10 cellular contexts compared by ENCODE assay signal in the genomic region with DNA sequence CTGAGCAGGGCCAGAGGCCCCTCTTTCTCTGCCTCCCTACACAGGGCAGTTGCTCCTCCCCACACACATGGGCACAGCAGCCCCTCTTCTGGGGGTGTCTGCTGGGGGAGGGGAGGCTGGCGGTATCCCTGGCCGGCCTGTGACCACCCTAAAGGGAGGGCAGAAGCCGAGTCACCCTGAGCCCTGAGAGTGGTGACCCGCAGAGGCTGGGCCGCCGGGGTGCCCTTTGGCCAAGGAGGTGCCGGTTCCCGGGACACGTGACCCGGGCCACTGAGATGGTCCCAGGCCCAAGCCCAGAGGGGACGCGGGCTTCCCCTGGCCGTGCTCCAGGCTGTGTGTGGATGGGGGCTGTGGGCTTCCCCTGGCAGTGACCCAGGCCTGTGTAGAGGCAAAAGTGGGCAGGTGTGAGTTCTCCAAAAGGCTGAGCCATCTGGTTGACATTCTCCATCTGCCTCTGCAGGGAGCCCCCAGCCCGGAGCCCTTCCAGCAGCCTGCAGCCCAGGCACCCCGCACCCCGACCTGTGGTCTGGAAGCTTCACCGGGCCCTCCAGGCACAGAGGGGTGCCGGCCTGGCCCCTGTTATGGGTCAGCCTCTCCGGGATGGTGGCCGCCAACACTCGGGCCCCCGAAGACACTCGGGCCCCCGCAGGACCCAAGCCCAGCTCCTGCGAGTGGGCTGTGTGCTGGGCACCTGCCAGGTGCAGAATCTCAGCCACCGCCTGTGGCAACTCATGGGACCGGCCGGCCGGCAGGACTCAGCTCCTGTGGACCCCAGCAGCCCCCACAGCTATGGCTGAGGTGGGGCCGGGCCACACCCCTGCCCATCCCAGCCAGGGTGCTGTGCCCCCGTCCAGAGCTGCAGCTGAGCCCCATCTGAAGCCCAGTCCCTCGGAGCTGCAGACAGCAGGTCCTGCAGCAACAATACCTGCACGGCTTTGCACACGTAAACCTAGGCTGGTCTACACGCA. TPM values are rescaled to one million over a fixed set of nuclear protein-coding genes. Genes with fewer than 3 reads are reported as not detected.
DNase-seq lines count a peak whose midpoint lies in the region; ATAC-seq and TF ChIP-seq lines count a peak whose summit lies in the region.
"Had no signal": no experiment of that assay in that cellular context is flagged by ENCODE, and none has a peak within 500 bp of the region (broad histone marks: within the 10 kb centered on the region; RNA-seq: fewer than 3 reads in every experiment).

No MANE protein-coding gene starts in this region.

- H3K9ac ChIP-seq in iPS-18a (ENCODE audit: low read length), result peak overlapping the region; percentile 68

- no peak for TF ChIP-seq POLR2A in suprapubic skin (IDR thresholded peaks at IDR 0.05)

- no peak for ATAC-seq in activated CD8-positive, alpha-beta T cell treated with anti-CD3 and anti-CD28 coated beads, Interleukin-2, amount 10 ng/mL, durations not matched to agents 7 days and 5 days
- no peak for ATAC-seq in GM18498 (IDR thresholded peaks at IDR 0.05; ENCODE audit: unreplicated experiment)
- ATAC-seq: gastroesophageal sphincter had no signal

- no peak for DNase-seq in activated CD4-positive, alpha-beta T cell treated with anti-CD3 and anti-CD28 coated beads, Interleukin-2, amount 10 ng/mL, durations not matched to agents 7 days and 5 days
- no peak for DNase-seq in activated CD4-positive, alpha-beta T cell treated with anti-CD3 and anti-CD28 coated beads, Interleukin-2, amount 50 U/mL, for 4 hours
- no peak for DNase-seq in activated CD8-positive, alpha-beta T cell treated with anti-CD3 and anti-CD28 coated beads, Interleukin-2, amount 10 ng/mL, durations not matched to agents 7 days and 5 days
- no peak for DNase-seq in suprapubic skin (ENCODE audit: low spot score in 2 of 2)
- DNase-seq in NCI-H187 treated with DMSO at 0.1 percent for 48 hours (lab: John Stamatoyannopoulos, UW), result no peak
- DNase-seq in NCI-H146 treated with DMSO at 0.1 percent for 48 hours (lab: John Stamatoyannopoulos, UW; ENCODE audit: unreplicated experiment), result no peak

- peaks cover 21% of the 10 kb centered on the region for H3K27me3 ChIP-seq in iPS-18a (ENCODE audit: control insufficient read depth, insufficient read depth, low read length)
- peaks cover 61% of the 10 kb centered on the region for H3K27me3 ChIP-seq in suprapubic skin

- H3K4me3 Mint-ChIP-seq in activated CD4-positive, alpha-beta T cell treated with anti-CD3 and anti-CD28 coated beads, Interleukin-2, amount 10 ng/mL, durations not matched to agents 7 days and 5 days, result peak overlapping the region; percentile 73
- H3K4me3 Mint-ChIP-seq in activated CD8-positive, alpha-beta T cell treated with anti-CD3 and anti-CD28 coated beads, Interleukin-2, amount 10 ng/mL, durations not matched to agents 7 days and 5 days, result peak overlapping the region; percentile 73

- TF ChIP-seq CTCF in suprapubic skin (IDR thresholded peaks at IDR 0.05), result no peak

- WGBS in suprapubic skin, result no CpG with 5 or more reads among the region's 35 CpGs

- CTCF ChIA-PET in activated CD4-positive, alpha-beta T cell treated with anti-CD3 and anti-CD28 coated beads, Interleukin-2, amount 10 ng/mL, durations not matched to agents 7 days and 5 days (lab: Charles Lee), result interaction anchor here (0.9 kb wide), 1 partner anchor 12 kb away, joined by 3 read pairs; no protein-coding TSS in a partner anchor
- CTCF ChIA-PET in activated CD8-positive, alpha-beta T cell treated with anti-CD3 and anti-CD28 coated beads, Interleukin-2, amount 10 ng/mL, durations not matched to agents 7 days and 5 days (lab: Charles Lee), result interaction anchor here (2.2 kb wide), 1 partner anchor 9 kb away, joined by 9 read pairs; no protein-coding TSS in a partner anchor

- H3K27ac ChIP-seq in iPS-18a (ENCODE audit: low read length) (no peak overlapping the region), suprapubic skin (no peak overlapping the region)
- H3K27ac ChIP-seq: gastroesophageal sphincter had no signal

- H3K27ac Mint-ChIP-seq in activated CD4-positive, alpha-beta T cell treated with anti-CD3 and anti-CD28 coated beads, Interleukin-2, amount 10 ng/mL, durations not matched to agents 7 days and 5 days, result peak overlapping the region; percentile 62
- H3K27ac Mint-ChIP-seq in activated CD8-positive, alpha-beta T cell treated with anti-CD3 and anti-CD28 coated beads, Interleukin-2, amount 10 ng/mL, durations not matched to agents 7 days and 5 days, result peak overlapping the region; percentile 63

- POLR2A ChIA-PET in activated CD4-positive, alpha-beta T cell treated with anti-CD3 and anti-CD28 coated beads, Interleukin-2, amount 10 ng/mL, durations not matched to agents 7 days and 5 days (lab: Charles Lee), result no interaction called here
- POLR2A ChIA-PET in activated CD8-positive, alpha-beta T cell treated with anti-CD3 and anti-CD28 coated beads, Interleukin-2, amount 10 ng/mL, durations not matched to agents 7 days and 5 days (lab: Charles Lee), result interaction anchor here (1.3 kb wide), 1 partner anchor 12 kb away, joined by 4 read pairs; no protein-coding TSS in a partner anchor

- H3K4me3 ChIP-seq in iPS-18a (ENCODE audit: low read length) (peak overlapping the region; percentile 54), suprapubic skin (peak overlapping the region; percentile 54)

- no peaks in the 10 kb centered on the region for H3K36me3 Mint-ChIP-seq in activated CD4-positive, alpha-beta T cell treated with anti-CD3 and anti-CD28 coated beads, Interleukin-2, amount 10 ng/mL, durations not matched to agents 7 days and 5 days (ENCODE audit: low read depth)
- no peaks in the 10 kb centered on the region for H3K36me3 Mint-ChIP-seq in activated CD8-positive, alpha-beta T cell treated with anti-CD3 and anti-CD28 coated beads, Interleukin-2, amount 10 ng/mL, durations not matched to agents 7 days and 5 days (ENCODE audit: low read depth)

- H3K9me3 ChIP-seq in iPS-18a (ENCODE audit: control insufficient read depth, low read depth, low read length) (no peaks in the 10 kb centered on the region), suprapubic skin (no peaks in the 10 kb centered on the region)
- H3K9me3 ChIP-seq: gastroesophageal sphincter had no signal

- H3K9me3 Mint-ChIP-seq in activated CD4-positive, alpha-beta T cell treated with anti-CD3 and anti-CD28 coated beads, Interleukin-2, amount 10 ng/mL, durations not matched to agents 7 days and 5 days, result no peaks in the 10 kb centered on the region
- no peaks in the 10 kb centered on the region for H3K9me3 Mint-ChIP-seq in activated CD8-positive, alpha-beta T cell treated with anti-CD3 and anti-CD28 coated beads, Interleukin-2, amount 10 ng/mL, durations not matched to agents 7 days and 5 days (ENCODE audit: insufficient read depth)

- H3K36me3 ChIP-seq in iPS-18a (ENCODE audit: control insufficient read depth, low read depth, low read length) (no peaks in the 10 kb centered on the region), suprapubic skin (no peaks in the 10 kb centered on the region)
- H3K36me3 ChIP-seq: gastroesophageal sphincter had no signal

- TF ChIP-seq EP300 in suprapubic skin (IDR thresholded peaks at IDR 0.05), result no peak

- H3K4me1 Mint-ChIP-seq in activated CD4-positive, alpha-beta T cell treated with anti-CD3 and anti-CD28 coated beads, Interleukin-2, amount 10 ng/mL, durations not matched to agents 7 days and 5 days, result peaks cover 5% of the 10 kb centered on the region
- H3K4me1 Mint-ChIP-seq in activated CD8-positive, alpha-beta T cell treated with anti-CD3 and anti-CD28 coated beads, Interleukin-2, amount 10 ng/mL, durations not matched to agents 7 days and 5 days (ENCODE audit: low read depth), result peaks cover 5% of the 10 kb centered on the region

- H3K4me1 ChIP-seq in iPS-18a (ENCODE audit: control insufficient read depth, low read depth, low read length) (no peaks in the 10 kb centered on the region), suprapubic skin (peaks cover 15% of the 10 kb centered on the region)

- peaks cover 12% of the 10 kb centered on the region for H3K27me3 Mint-ChIP-seq in activated CD4-positive, alpha-beta T cell treated with anti-CD3 and anti-CD28 coated beads, Interleukin-2, amount 10 ng/mL, durations not matched to agents 7 days and 5 days
- H3K27me3 Mint-ChIP-seq in activated CD8-positive, alpha-beta T cell treated with anti-CD3 and anti-CD28 coated beads, Interleukin-2, amount 10 ng/mL, durations not matched to agents 7 days and 5 days (ENCODE audit: low read depth), result peaks cover 21% of the 10 kb centered on the region

RNA-seq across cellular contexts. Expression of a gene that starts 1.0 kb away (rescaled TPM):
- 1 to 10 TPM; 3.7 to 4.1 TPM for total RNA-seq in activated CD4-positive, alpha-beta T cell treated with anti-CD3 and anti-CD28 coated beads, Interleukin-2, amount 10 ng/mL, durations not matched to agents 7 days and 5 days
- total RNA-seq in activated CD8-positive, alpha-beta T cell treated with anti-CD3 and anti-CD28 coated beads, Interleukin-2, amount 10 ng/mL, durations not matched to agents 7 days and 5 days, result 1 to 10 TPM; 4.1 to 4.2 TPM
- total RNA-seq in suprapubic skin, result 1 to 10 TPM in 1 of 4 donors, under 1 TPM in 2, not detected in 1; 0.24 to 2.7 (median 0.30) TPM

RNA-seq across cellular contexts. Expression of a gene that starts 4.3 kb away (rescaled TPM):
- total RNA-seq in activated CD4-positive, alpha-beta T cell treated with anti-CD3 and anti-CD28 coated beads, Interleukin-2, amount 10 ng/mL, durations not matched to agents 7 days and 5 days, result under 1 TPM in 1 of 2 experiments, not detected in 1; 0.23 TPM
- total RNA-seq in activated CD8-positive, alpha-beta T cell treated with anti-CD3 and anti-CD28 coated beads, Interleukin-2, amount 10 ng/mL, durations not matched to agents 7 days and 5 days, result under 1 TPM in 1 of 2 experiments, not detected in 1; 0.40 TPM
- total RNA-seq in suprapubic skin, result not detected
- total RNA-seq: gastroesophageal sphincter, SK-MEL-5 had no signal

RNA-seq across cellular contexts. Expression of a gene that starts 7.6 kb away (rescaled TPM):
- 100 to 1,000 TPM; 211 to 224 TPM for total RNA-seq in activated CD4-positive, alpha-beta T cell treated with anti-CD3 and anti-CD28 coated beads, Interleukin-2, amount 10 ng/mL, durations not matched to agents 7 days and 5 days
- total RNA-seq in activated CD8-positive, alpha-beta T cell treated with anti-CD3 and anti-CD28 coated beads, Interleukin-2, amount 10 ng/mL, durations not matched to agents 7 days and 5 days, result 100 to 1,000 TPM; 177 to 183 TPM
- total RNA-seq in suprapubic skin, result 100 to 1,000 TPM in 3 of 4 donors, 10 to 100 TPM in 1; 92.5 to 137 (median 115) TPM

RNA-seq across cellular contexts. Expression of a gene that starts 25.1 kb away (rescaled TPM):
- total RNA-seq in activated CD4-positive, alpha-beta T cell treated with anti-CD3 and anti-CD28 coated beads, Interleukin-2, amount 10 ng/mL, durations not matched to agents 7 days and 5 days, result 100 to 1,000 TPM; 130 to 139 TPM
- 100 to 1,000 TPM; 119 to 132 TPM for total RNA-seq in activated CD8-positive, alpha-beta T cell treated with anti-CD3 and anti-CD28 coated beads, Interleukin-2, amount 10 ng/mL, durations not matched to agents 7 days and 5 days
- 10 to 100 TPM; 28.9 to 65.6 (median 44.7) TPM for total RNA-seq in suprapubic skin

RNA-seq across cellular contexts. Expression of a gene that starts 25.6 kb away (rescaled TPM):
- 100 to 1,000 TPM; 110 to 133 TPM for total RNA-seq in activated CD4-positive, alpha-beta T cell treated with anti-CD3 and anti-CD28 coated beads, Interleukin-2, amount 10 ng/mL, durations not matched to agents 7 days and 5 days
- 100 to 1,000 TPM; 146 to 150 TPM for total RNA-seq in activated CD8-positive, alpha-beta T cell treated with anti-CD3 and anti-CD28 coated beads, Interleukin-2, amount 10 ng/mL, durations not matched to agents 7 days and 5 days
- total RNA-seq in suprapubic skin, result 10 to 100 TPM; 39.6 to 51.9 (median 50.0) TPM
